In genomic region chr2:117983040-117983439, GRCh38 we compare ENCODE assay signal across 1 cellular context.
TF ChIP-seq lines count a peak whose summit lies in the region.

No MANE protein-coding gene starts in this region.

TF ChIP-seq in SK-N-SH, 30 proteins besides CTCF, POLR2A, EP300 and RAD21 (continued from another document):
- TF ChIP-seq TEAD4 (IDR thresholded peaks at IDR 0.05; ENCODE audit: borderline replicate concordance, insufficient read depth) (peak; percentile 54; the same call in 1 of the 2 replicates), RCOR1 (IDR thresholded peaks at IDR 0.05; ENCODE audit: low read length) (no peak), FOXJ3 (CRISPR knock-in tag; IDR thresholded peaks at IDR 0.05) (no peak), YY1 (IDR thresholded peaks at IDR 0.05; ENCODE audit: low read depth) (no peak), CHD2 (IDR thresholded peaks at IDR 0.05; ENCODE audit: low read length, partially characterized antibody) (peak; percentile 12), USF1 (IDR thresholded peaks at IDR 0.05; ENCODE audit: borderline replicate concordance, low read depth) (no peak), TCF12 (IDR thresholded peaks at IDR 0.05) (peak; percentile 89), NFIC (IDR thresholded peaks at IDR 0.05; ENCODE audit: borderline replicate concordance) (peak; percentile 21), IRF3 (IDR thresholded peaks at IDR 0.05; ENCODE audit: low read depth, low read length) (no peak), SMC3 (IDR thresholded peaks at IDR 0.05; ENCODE audit: low read depth, low read length) (no peak), FOSL2 (IDR thresholded peaks at IDR 0.05; ENCODE audit: borderline replicate concordance, low read depth) (peak; percentile 36), MEF2A (IDR thresholded peaks at IDR 0.05; ENCODE audit: borderline replicate concordance, low read depth) (no peak), EZH2phosphoT487 (IDR thresholded peaks at IDR 0.05; ENCODE audit: borderline replicate concordance, low read depth) (no peak), MXI1 (IDR thresholded peaks at IDR 0.05; ENCODE audit: low read depth, low read length) (no peak), POLR2AphosphoS5 (IDR thresholded peaks at IDR 0.05; ENCODE audit: low read depth, low read length) (peak; percentile 61; the same call in 1 of the 2 replicates), JUND (IDR thresholded peaks at IDR 0.05) (peak; percentile 33), FOXM1 (IDR thresholded peaks at IDR 0.05; ENCODE audit: low read depth) (peak; percentile 84), NRF1 (IDR thresholded peaks at IDR 0.05; ENCODE audit: low read depth, low read length) (no peak), USF2 (IDR thresholded peaks at IDR 0.05; ENCODE audit: borderline replicate concordance, low read depth, low read length) (no peak), ELF1 (IDR thresholded peaks at IDR 0.05) (no peak), ZBTB33 (IDR thresholded peaks at IDR 0.05; ENCODE audit: borderline replicate concordance, low read depth) (no peak), MAX (IDR thresholded peaks at IDR 0.05; ENCODE audit: low read depth) (no peak), SIN3A (IDR thresholded peaks at IDR 0.05; ENCODE audit: borderline replicate concordance, low read depth, low read length) (0 out of 2 replicates have a peak, but pooled peaks have one; percentile 16), PBX3 (IDR thresholded peaks at IDR 0.05) (peak; percentile 78), TAF1 (IDR thresholded peaks at IDR 0.05; ENCODE audit: borderline replicate concordance, low read depth, low read length) (no peak), RXRA (IDR thresholded peaks at IDR 0.05; ENCODE audit: borderline replicate concordance, low read depth) (peak; percentile 51; the same call in 1 of the 2 replicates), GATA2 (CRISPR knock-in tag; IDR thresholded peaks at IDR 0.05) (no peak), RFX5 (IDR thresholded peaks at IDR 0.05; ENCODE audit: low read length) (no peak), GABPA (IDR thresholded peaks at IDR 0.05; ENCODE audit: low read depth) (no peak)
